In the genomic region with DNA sequence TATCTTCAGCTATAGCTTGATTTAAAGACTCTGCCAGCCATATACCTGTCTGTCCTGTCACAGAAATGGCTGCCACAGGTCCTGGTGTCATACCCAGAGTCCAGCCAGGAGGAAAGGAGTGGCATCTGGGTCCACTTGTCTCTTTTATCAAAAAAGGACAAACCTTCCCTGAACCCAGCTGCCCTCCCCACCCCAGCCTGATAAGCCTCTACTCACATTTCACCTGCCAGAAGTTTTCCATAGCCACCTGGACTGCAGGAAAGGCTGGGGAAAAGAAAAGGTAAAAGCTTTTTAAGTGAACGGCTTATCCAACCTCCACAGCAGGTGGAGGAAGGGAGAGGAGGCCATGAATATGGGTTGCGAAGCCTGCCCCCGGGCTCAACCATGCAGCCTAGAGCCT, we compare ENCODE assay signal across 25 cellular contexts. TPM values are rescaled to one million over a fixed set of nuclear protein-coding genes. Genes with fewer than 3 reads are reported as not detected.
DNase-seq lines count a peak whose midpoint lies in the region; ATAC-seq, FAIRE-seq and TF ChIP-seq lines count a peak whose summit lies in the region.
"Had no signal": no experiment of that assay in that cellular context is flagged by ENCODE, and none has a peak within 500 bp of the region (broad histone marks: within the 10 kb centered on the region; RNA-seq: fewer than 3 reads in every experiment).

No MANE protein-coding gene starts in this region.

- H2BK120ac ChIP-seq in H1 (replicated peaks; ENCODE audit: low read depth, low read length) = no peak overlapping the region
- H2BK120ac ChIP-seq in mesendoderm (ENCODE audit: low read depth, low read length) = no peak overlapping the region

- H2BK5ac ChIP-seq in H1 (ENCODE audit: low read depth, low read length) (no peak overlapping the region), mesendoderm (ENCODE audit: low read length) (no peak overlapping the region)

- no peak overlapping the region for H3K27ac ChIP-seq in GM23338 (ENCODE audit: low read depth)
- H3K27ac ChIP-seq in H1 (ENCODE audit: low read depth, low read length) = no peak overlapping the region
- peak overlapping the region; percentile 17 for H3K27ac ChIP-seq in mesendoderm (ENCODE audit: low read depth, low read length)
- no peak overlapping the region for H3K27ac ChIP-seq in effector memory CD4-positive, alpha-beta T cell (ENCODE audit: insufficient read depth, low read length, poor library complexity, severe bottlenecking)
- H3K27ac ChIP-seq: GM23248 had no signal

- H3K9me3 Mint-ChIP-seq in GM23338 = no peaks in the 10 kb centered on the region
- H3K9me3 Mint-ChIP-seq: HFFc6 had no signal

- H2AK5ac ChIP-seq in H1 (ENCODE audit: low read depth, low read length) (no peak overlapping the region), mesendoderm (ENCODE audit: low read length) (no peak overlapping the region)

- H3K27me3 Mint-ChIP-seq in GM23338 (ENCODE audit: insufficient read depth, low read depth, poor library complexity) = no peaks in the 10 kb centered on the region
- H3K27me3 Mint-ChIP-seq: CD4-positive, CD25-positive, alpha-beta regulatory T cell; CD8-positive, alpha-beta memory T cell had no signal

- H3K79me1 ChIP-seq in H1 (ENCODE audit: low read depth, low read length) = no peaks in the 10 kb centered on the region
- no peaks in the 10 kb centered on the region for H3K79me1 ChIP-seq in mesendoderm (ENCODE audit: low read length)

- no peak for TF ChIP-seq RAD21 in H1 (IDR thresholded peaks at IDR 0.05 in 1 of 2, conservative IDR thresholded peaks at IDR 0.05 in 1 of 2; ENCODE audit: low read depth in 2 of 2, low read length in 2 of 2)

- no peak overlapping the region for H4K5ac ChIP-seq in H1 (ENCODE audit: insufficient read length, low read depth, low read length)
- no peak overlapping the region for H4K5ac ChIP-seq in mesendoderm (ENCODE audit: low read length)

- H2BK15ac ChIP-seq in H1 (ENCODE audit: low read length) = no peak overlapping the region
- H2BK15ac ChIP-seq in mesendoderm (replicated peaks; ENCODE audit: low read depth) = no peak overlapping the region

- H3K4ac ChIP-seq in H1 (replicated peaks; ENCODE audit: insufficient read length, low read depth, low read length) (no peak overlapping the region), mesendoderm (ENCODE audit: low read depth, low read length) (no peak overlapping the region)

- TF ChIP-seq EP300 in H1 (IDR thresholded peaks at IDR 0.05; ENCODE audit: borderline replicate concordance in 1 of 2, low read depth in 2 of 2, low read length in 2 of 2) = no peak

- no peak overlapping the region for H3K27ac Mint-ChIP-seq in GM23338
- H3K27ac Mint-ChIP-seq: CD4-positive, CD25-positive, alpha-beta regulatory T cell; HFFc6 had no signal

- H3K56ac ChIP-seq in H1 (replicated peaks; ENCODE audit: insufficient read length, low read depth, low read length) = no peak overlapping the region
- H3K56ac ChIP-seq in mesendoderm (ENCODE audit: low read length) = no peak overlapping the region

- H3K4me3 ChIP-seq in GM23338 = no peak overlapping the region
- no peak overlapping the region for H3K4me3 ChIP-seq in H1 (ENCODE audit: extremely low read depth in 1 of 4, insufficient read depth in 2 of 4, low read depth in 3 of 4, low read length in 4 of 4)
- H3K4me3 ChIP-seq in mesendoderm (ENCODE audit: low read length) = no peak overlapping the region
- H3K4me3 ChIP-seq in effector memory CD4-positive, alpha-beta T cell (ENCODE audit: insufficient read depth, low read depth, low read length, poor library complexity, severe bottlenecking) = no peak overlapping the region
- H3K4me3 ChIP-seq: GM12878, GM23248 had no signal

- H3K9me2 ChIP-seq in GM23338 (ENCODE audit: insufficient read depth) = peaks cover 9% of the 10 kb centered on the region; the same call in 1 of the 2 replicates

- H3K23me2 ChIP-seq in H1 (ENCODE audit: low read depth, low read length) = no peaks in the 10 kb centered on the region

- no peak overlapping the region for H4K91ac ChIP-seq in H1 (replicated peaks; ENCODE audit: insufficient read length, low read length)

- H3K4me1 Mint-ChIP-seq in GM23338 = peaks cover 8% of the 10 kb centered on the region

- H3K9ac ChIP-seq in H1 (replicated peaks in 1 of 4; ENCODE audit: extremely low read depth in 1 of 4, low read depth in 3 of 4, low read length in 3 of 4) = no peak overlapping the region
- H3K9ac ChIP-seq in mesendoderm (ENCODE audit: low read length) = no peak overlapping the region
- H3K9ac ChIP-seq: GM23248 had no signal

- no peak overlapping the region for H3K23ac ChIP-seq in H1 (ENCODE audit: insufficient read length)
- no peak overlapping the region for H3K23ac ChIP-seq in mesendoderm (ENCODE audit: low read length)

- no peaks in the 10 kb centered on the region for H3K79me2 ChIP-seq in GM23338 (replicated peaks; ENCODE audit: insufficient read depth)
- no peaks in the 10 kb centered on the region for H3K79me2 ChIP-seq in H1 (ENCODE audit: control insufficient read depth in 1 of 2, insufficient read depth in 2 of 2, low read length in 2 of 2)
- H3K79me2 ChIP-seq in mesendoderm (ENCODE audit: control insufficient read depth, insufficient read depth, low read length) = no peaks in the 10 kb centered on the region

- CTCF ChIA-PET in H1 (lab: Charles Lee; ENCODE audit: partially characterized antibody) = interaction anchor here (0.5 to 2.1 kb wide), 3 partner anchors 29 to 641 kb away, joined by 3 to 5 read pairs (median 4); no protein-coding TSS in a partner anchor

- no peak overlapping the region for H2BK20ac ChIP-seq in H1 (ENCODE audit: low read length)

- H2AFZ ChIP-seq in GM23338 = no peak overlapping the region; the same call in 1 of the 2 replicates
- H2AFZ ChIP-seq in H1 (ENCODE audit: low read length) = no peak overlapping the region
- H2AFZ ChIP-seq: GM23248 had no signal

- no peak overlapping the region for H2BK12ac ChIP-seq in H1 (ENCODE audit: low read depth, low read length)

- TF ChIP-seq POLR2A in H1 (IDR thresholded peaks at IDR 0.05; ENCODE audit: control extremely low read depth in 1 of 2, low read depth in 2 of 2, low read length in 2 of 2) = no peak

- H3K9me3 ChIP-seq in H1 (ENCODE audit: insufficient read depth in 2 of 2, low read depth in 1 of 2, low read length in 1 of 2) = no peaks in the 10 kb centered on the region
- H3K9me3 ChIP-seq in effector memory CD4-positive, alpha-beta T cell (ENCODE audit: control insufficient read depth, low read length) = no peaks in the 10 kb centered on the region
- H3K9me3 ChIP-seq: BE2C had no signal

- peak; percentile 17 for DNase-seq in GM23338 (ENCODE audit: low spot score)
- peak; percentile 93 for DNase-seq in NCI-H146 (lab: John Stamatoyannopoulos, UW)
- no peak for DNase-seq in H1 (ENCODE audit: low read depth in 1 of 2, low spot score in 2 of 2)
- no peak for DNase-seq in mesendoderm
- DNase-seq in effector memory CD4-positive, alpha-beta T cell = no peak
- DNase-seq in stimulated activated CD4-positive, alpha-beta T cell treated with anti-CD3 and anti-CD28 coated beads, Interleukin-2, amount 100 ng/mL, for 48 hours = no peak
- DNase-seq: ACHN; BE2C; C1 segment of cervical spinal cord; CD4-positive, CD25-positive, alpha-beta regulatory T cell; CD8-positive, alpha-beta memory T cell; COR-L47; DMS 273 treated with DMSO at 0.1 percent for 48 hours; DMS53; DND-41; EL; GM23248; H7; HFFc6 had no signal

- H3K14ac ChIP-seq in H1 (ENCODE audit: insufficient read length) = no peak overlapping the region

- TF ChIP-seq CTCF in GM23338 (conservative IDR thresholded peaks at IDR 0.05; ENCODE audit: low read depth in 2 of 2) = no peak
- TF ChIP-seq CTCF in H1 (IDR thresholded peaks at IDR 0.05; ENCODE audit: control extremely low read depth in 1 of 3, insufficient read depth in 1 of 3, low read depth in 1 of 3, low read length in 3 of 3) = no peak

- no peak overlapping the region for H3K4me2 ChIP-seq in GM23338
- H3K4me2 ChIP-seq in H1 (ENCODE audit: insufficient read depth in 1 of 2, low read depth in 2 of 2, low read length in 2 of 2) = no peak overlapping the region
- H3K4me2 ChIP-seq in mesendoderm (ENCODE audit: low read length) = no peak overlapping the region

- H3K18ac ChIP-seq in H1 (ENCODE audit: extremely low read depth, low read length) (no peak overlapping the region), mesendoderm (ENCODE audit: low read length) (no peak overlapping the region)

- no peak overlapping the region for H4K8ac ChIP-seq in H1 (ENCODE audit: extremely low read depth, insufficient read depth, low read length)
- H4K8ac ChIP-seq in mesendoderm (ENCODE audit: low read depth, low read length) = no peak overlapping the region

- H3K4me3 Mint-ChIP-seq in GM23338 = no peak overlapping the region
- H3K4me3 Mint-ChIP-seq: CD4-positive, CD25-positive, alpha-beta regulatory T cell; CD8-positive, alpha-beta memory T cell; HFFc6 had no signal

- H3K4me1 ChIP-seq in GM23338 (ENCODE audit: insufficient read depth) = 0 out of 2 replicates have a peak, but pooled peaks cover 7% of the 10 kb centered on the region
- H3K4me1 ChIP-seq in H1 (replicated peaks in 1 of 4; ENCODE audit: control insufficient read depth in 3 of 4, insufficient read depth in 4 of 4, low read length in 3 of 4) = no peaks in the 10 kb centered on the region
- H3K4me1 ChIP-seq in mesendoderm (ENCODE audit: control insufficient read depth, low read depth, low read length) = no peaks in the 10 kb centered on the region
- H3K4me1 ChIP-seq in effector memory CD4-positive, alpha-beta T cell (ENCODE audit: control insufficient read depth, insufficient read depth, low read length, poor library complexity, severe bottlenecking) = no peaks in the 10 kb centered on the region
- H3K4me1 ChIP-seq: BE2C had no signal

- H3K27me3 ChIP-seq in GM23338 (ENCODE audit: insufficient read depth) (no peaks in the 10 kb centered on the region), H1 (replicated peaks in 1 of 4; ENCODE audit: control insufficient read depth in 3 of 4, extremely low read depth in 1 of 4, insufficient read depth in 3 of 4, low read length in 3 of 4) (no peaks in the 10 kb centered on the region), mesendoderm (ENCODE audit: insufficient read depth, low read length, poor library complexity) (no peaks in the 10 kb centered on the region)
- H3K27me3 ChIP-seq in effector memory CD4-positive, alpha-beta T cell (replicated peaks; ENCODE audit: control insufficient read depth, insufficient read depth, low read length, poor library complexity, severe bottlenecking) = no peaks in the 10 kb centered on the region
- H3K27me3 ChIP-seq: BE2C had no signal

- no peaks in the 10 kb centered on the region for H4K20me1 ChIP-seq in GM23338 (replicated peaks; ENCODE audit: insufficient read depth)
- H4K20me1 ChIP-seq in H1 (replicated peaks in 1 of 2; ENCODE audit: control insufficient read depth in 1 of 2, insufficient read depth in 2 of 2, low read length in 2 of 2) = no peaks in the 10 kb centered on the region

- POLR2A ChIA-PET in H1 (lab: Charles Lee; ENCODE audit: partially characterized antibody) = no interaction called here

- FAIRE-seq in H1 (lab: Jason Lieb, UNC) = no peak
- FAIRE-seq: A204.1, GM12878 had no signal

- 63% methylated on average over 3 of the region's 3 CpGs; no CpG with 5 or more reads in 1 of the 2 experiments for WGBS in H1 (ENCODE audit: extremely low coverage in 1 of 2, insufficient coverage in 1 of 2, insufficient read length in 1 of 2, insufficient replicate concordance in 2 of 2, low coverage in 1 of 2, low lambda C conversion rate in 2 of 2, missing lambda C conversion rate in 1 of 2), 2 experiments
- no CpG with 5 or more reads among the region's 3 CpGs for WGBS in mesendoderm (ENCODE audit: extremely low coverage, insufficient coverage, low lambda C conversion rate)

- no peaks in the 10 kb centered on the region for H3F3A ChIP-seq in GM23338 (replicated peaks; ENCODE audit: low read depth)

- H3K36me3 ChIP-seq in GM23338 (ENCODE audit: insufficient read depth) (no peaks in the 10 kb centered on the region), H1 (ENCODE audit: control insufficient read depth in 2 of 4, insufficient read depth in 4 of 4, low read length in 3 of 4) (no peaks in the 10 kb centered on the region), mesendoderm (ENCODE audit: control insufficient read depth, insufficient read depth, low read length) (no peaks in the 10 kb centered on the region)
- no peaks in the 10 kb centered on the region for H3K36me3 ChIP-seq in effector memory CD4-positive, alpha-beta T cell (ENCODE audit: control insufficient read depth, insufficient read depth, low read length)
- H3K36me3 ChIP-seq: BE2C had no signal

- peak; percentile 43; the same call in 2 of the 3 replicates for ATAC-seq in GM23338
- ATAC-seq in HG02970 (IDR thresholded peaks at IDR 0.05; ENCODE audit: low FRiP score, unreplicated experiment) = no peak
- ATAC-seq: GM12878, HCT116 had no signal

- H3K36me3 Mint-ChIP-seq in GM23338 (ENCODE audit: low read depth) = no peaks in the 10 kb centered on the region
- H3K36me3 Mint-ChIP-seq: CD4-positive, CD25-positive, alpha-beta regulatory T cell had no signal

RNA-seq across cellular contexts. Expression of gene TMEM163, which starts 32.8 kb away (rescaled TPM):
- total RNA-seq in GM23338 (2014; rRNA removed; shearing (Covaris generic)) = 0.85 and 1.1 TPM in 2 replicates
- polyA plus RNA-seq in GM23338 (2016; fragmentation: Nextera tagmentation; extraction: Ambion mirVana) (1.3 and 1.8 TPM in 2 replicates), H1 (2011; rRNA removed) (3.1 and 3.2 TPM in 2 replicates)
- 2.8 and 2.9 TPM in 2 replicates for total RNA-seq in H1 (2021; fragmentation: NEBNext Ultra II Directional; extraction: Animal tissue kit (Norgen Biotek cat#: 25700))
- polyA plus RNA-seq in H1 (2011; cell fraction: cytosol; rRNA removed) = 2.4 TPM
- 2.6 TPM for polyA plus RNA-seq in H1 (2011; cell fraction: nucleus; rRNA removed)
- 2.8 to 3.5 TPM (median 3.1 TPM) in 4 replicates for polyA plus RNA-seq in H1 (2012, experiment 1 of 2)
- polyA plus RNA-seq in H1 (2012, experiment 2 of 2) = 2.8 TPM
- polyA plus RNA-seq in H1 (2013, experiment 1 of 2) = 1.4 TPM
- polyA plus RNA-seq in H1 (2013, experiment 2 of 2) = 2.0 TPM
- 2.7 TPM in 2 replicates for polyA minus RNA-seq in H1 (2011; rRNA and poly(A)+ RNA removed)
- 0.59 TPM for polyA minus RNA-seq in H1 (2011; cell fraction: cytosol; rRNA and poly(A)+ RNA removed)
- 1.2 TPM for polyA minus RNA-seq in H1 (2011; cell fraction: nucleus; rRNA and poly(A)+ RNA removed)
- 0.25 TPM for polyA plus RNA-seq in mesendoderm (2013, experiment 1 of 2)
- 0.15 TPM for polyA plus RNA-seq in mesendoderm (2013, experiment 2 of 2)
- total RNA-seq: CD8-positive, alpha-beta memory T cell; G401; GM23248; HFFc6; HT-29 had no signal
- polyA plus RNA-seq: GM23248 had no signal

Comparison
In these comparisons a context has a peak if more than half of its experiments do, and no peak if none do; other contexts are left out.
1. DNase-seq: peak in GM23338 (single experiment) and NCI-H146 (single experiment); none in H1 (0 of 2), mesendoderm (single experiment), effector memory CD4-positive, alpha-beta T cell (0 of 3) and stimulated activated CD4-positive, alpha-beta T cell treated with anti-CD3 and anti-CD28 coated beads, Interleukin-2, amount 100 ng/mL, for 48 hours (0 of 2).